8 cellular contexts compared by ENCODE assay signal in genomic region chr15:33226559-33227181, GRCh38. TPM values are rescaled to one million over a fixed set of nuclear protein-coding genes. Genes with fewer than 3 reads are reported as not detected.
DNase-seq lines count a peak whose midpoint lies in the region; ATAC-seq and TF ChIP-seq lines count a peak whose summit lies in the region.

No MANE protein-coding gene starts in this region.

- no peak overlapping the region for H3K4me3 ChIP-seq in ascending aorta
- no peak overlapping the region for H3K4me3 ChIP-seq in right lobe of liver

- H3K4me1 Mint-ChIP-seq in T-helper 17 cell: peaks cover 18% of the 10 kb centered on the region
- peaks cover 21% of the 10 kb centered on the region for H3K4me1 Mint-ChIP-seq in stimulated activated naive CD8-positive, alpha-beta T cell treated with anti-CD3 and anti-CD28 coated beads, Interleukin-15, Interleukin-2, amounts not matched to agents 100 ng/mL and 50 ng/mL, for 24 hours (ENCODE audit: low read depth)

- WGBS in right lobe of liver (ENCODE audit: insufficient coverage, low coverage, low lambda C conversion rate, missing lambda C conversion rate): 67% methylated on average over 3 of the region's 3 CpGs

- H3K27me3 ChIP-seq in ascending aorta (no peaks in the 10 kb centered on the region), right lobe of liver (no peaks in the 10 kb centered on the region)

- peak; percentile 60 for TF ChIP-seq CTCF in LNCAP (IDR thresholded peaks at IDR 0.05)
- TF ChIP-seq CTCF in ascending aorta (IDR thresholded peaks at IDR 0.05): peak in 2 of 3 experiments; percentile 20 to 28
- TF ChIP-seq CTCF in right lobe of liver (IDR thresholded peaks at IDR 0.05): peak; percentile 32 to 60 (median 38)

- H3K4me1 ChIP-seq in ascending aorta (peaks cover 0 to 2% of the 10 kb centered on the region in 2 donors), right lobe of liver (no peaks in the 10 kb centered on the region)

- intact Hi-C loops in ascending aorta (cut with DNase I): no loop called here
- intact Hi-C loops in right lobe of liver (cut with DNase I): no loop called here

- H3K36me3 ChIP-seq in ascending aorta (no peaks in the 10 kb centered on the region), right lobe of liver (no peaks in the 10 kb centered on the region)

- H3K9me3 ChIP-seq in T-helper 17 cell (ENCODE audit: control insufficient read depth, low read length, poor library complexity, severe bottlenecking) (no peaks in the 10 kb centered on the region), ascending aorta (no peaks in the 10 kb centered on the region), right lobe of liver (no peaks in the 10 kb centered on the region)

- H3K27me3 Mint-ChIP-seq in T-helper 17 cell: peaks cover 4% of the 10 kb centered on the region
- no peaks in the 10 kb centered on the region for H3K27me3 Mint-ChIP-seq in stimulated activated naive CD8-positive, alpha-beta T cell treated with anti-CD3 and anti-CD28 coated beads, Interleukin-15, Interleukin-2, amounts not matched to agents 100 ng/mL and 50 ng/mL, for 24 hours

- no peaks in the 10 kb centered on the region for H3K9me3 Mint-ChIP-seq in stimulated activated naive CD8-positive, alpha-beta T cell treated with anti-CD3 and anti-CD28 coated beads, Interleukin-15, Interleukin-2, amounts not matched to agents 100 ng/mL and 50 ng/mL, for 24 hours

- no peaks in the 10 kb centered on the region for H3K36me3 Mint-ChIP-seq in T-helper 17 cell (ENCODE audit: low read depth)
- H3K36me3 Mint-ChIP-seq in stimulated activated naive CD8-positive, alpha-beta T cell treated with anti-CD3 and anti-CD28 coated beads, Interleukin-15, Interleukin-2, amounts not matched to agents 100 ng/mL and 50 ng/mL, for 24 hours (ENCODE audit: low read depth): no peaks in the 10 kb centered on the region

- TF ChIP-seq POLR2A in right lobe of liver (IDR thresholded peaks at IDR 0.05): no peak

- ATAC-seq in GM19468 (IDR thresholded peaks at IDR 0.05; ENCODE audit: extremely low read depth, unreplicated experiment) (peak; percentile 89), T-helper 17 cell (peak; percentile 100), right lobe of liver (peak; percentile 71 to 90 (median 78))

- DNase-seq in COLO829 (ENCODE audit: low spot score): peak; percentile 70
- DNase-seq in T-helper 17 cell: peak; percentile 18 to 54 (median 19)
- DNase-seq in ascending aorta (ENCODE audit: low spot score in 2 of 2): no peak
- DNase-seq in right lobe of liver: peak in 1 of 3 donors; percentile 48
- no peak for DNase-seq in caudate nucleus (lab: John Stamatoyannopoulos, UW)

- no peak overlapping the region for H3K4me3 Mint-ChIP-seq in T-helper 17 cell
- no peak overlapping the region for H3K4me3 Mint-ChIP-seq in stimulated activated naive CD8-positive, alpha-beta T cell treated with anti-CD3 and anti-CD28 coated beads, Interleukin-15, Interleukin-2, amounts not matched to agents 100 ng/mL and 50 ng/mL, for 24 hours

- H3K27ac ChIP-seq in ascending aorta (no peak overlapping the region), right lobe of liver (no peak overlapping the region), caudate nucleus (ENCODE audit: low read depth, low read length) (no peak overlapping the region)

- peak overlapping the region; percentile 78 for H3K27ac Mint-ChIP-seq in T-helper 17 cell
- peak overlapping the region; percentile 50 for H3K27ac Mint-ChIP-seq in stimulated activated naive CD8-positive, alpha-beta T cell treated with anti-CD3 and anti-CD28 coated beads, Interleukin-15, Interleukin-2, amounts not matched to agents 100 ng/mL and 50 ng/mL, for 24 hours

RNA-seq across cellular contexts. Expression of gene FMN1, which starts 32.2 kb away (rescaled TPM):
- total RNA-seq in T-helper 17 cell (10 to 100 TPM; 18.7 to 35.2 TPM), ascending aorta (4.3 TPM), right lobe of liver (1 to 10 TPM; 1.1 to 6.8 (median 3.1) TPM)

Comparison
In these comparisons a context has a peak if more than half of its experiments do, and no peak if none do; other contexts are left out.
1. DNase-seq: peak in COLO829 (single experiment) and T-helper 17 cell (3 of 3); none in ascending aorta (0 of 2) and caudate nucleus (0 of 61).
2. Peak in every context shown above with its lines, with median percentiles within 50 percentile points of each other: ATAC-seq and CTCF ChIP-seq.